In genomic region chr11:36451045-36451444, GRCh38 we compare ENCODE assay signal across 13 cellular contexts.
"Had no signal": no experiment of that assay in that cellular context is flagged by ENCODE, and none has a peak within 500 bp of the region (broad histone marks: within the 10 kb centered on the region; RNA-seq: fewer than 3 reads in every experiment).

No MANE protein-coding gene starts in this region.

- H3K9me3 Mint-ChIP-seq: activated B cell treated with CpG ODN at 0.5 μM for 24 hours; activated T-cell treated with anti-CD3 and anti-CD28 coated beads, Interleukin-2, amount 50 U/mL, for 24 hours; stimulated activated memory B cell treated with anti-CD40 and anti-IgM and Interleukin-4, amounts not matched to agents 10 μg/mL and 1 μg/mL and 100 μg/mL, for 72 hours had no signal

- H3K27ac Mint-ChIP-seq: activated B cell treated with CpG ODN at 0.5 μM for 24 hours had no signal

- H3K36me3 Mint-ChIP-seq: stimulated activated memory B cell treated with anti-CD40 and anti-IgM and Interleukin-4, amounts not matched to agents 10 μg/mL and 1 μg/mL and 100 μg/mL, for 72 hours had no signal

- H3K27me3 Mint-ChIP-seq: activated B cell treated with CpG ODN at 0.5 μM for 24 hours; activated T-cell treated with anti-CD3 and anti-CD28 coated beads, Interleukin-2, amount 50 U/mL, for 24 hours; stimulated activated memory B cell treated with anti-CD40 and anti-IgM and Interleukin-4, amounts not matched to agents 10 μg/mL and 1 μg/mL and 100 μg/mL, for 72 hours had no signal

- H3K9me3 ChIP-seq: colonic mucosa, gastroesophageal sphincter, transverse colon had no signal

- ATAC-seq: gastroesophageal sphincter; left ventricle myocardium superior; stimulated activated memory B cell treated with anti-CD40 and anti-IgM and Interleukin-4, amounts not matched to agents 10 μg/mL and 1 μg/mL and 100 μg/mL, for 72 hours had no signal

- H3K4me3 Mint-ChIP-seq: stimulated activated memory B cell treated with anti-CD40 and anti-IgM and Interleukin-4, amounts not matched to agents 10 μg/mL and 1 μg/mL and 100 μg/mL, for 72 hours had no signal

- H3K36me3 ChIP-seq: colonic mucosa, gastroesophageal sphincter had no signal

- H3K4me3 ChIP-seq: colonic mucosa, smooth muscle cell, transverse colon had no signal

- H3K27ac ChIP-seq: epithelial cell of prostate, gastroesophageal sphincter, parathyroid adenoma had no signal

- H3K27me3 ChIP-seq: colonic mucosa, gastroesophageal sphincter, transverse colon had no signal

- DNase-seq: activated B cell treated with CpG ODN at 0.5 μM for 24 hours; activated CD4-positive, alpha-beta T cell treated with anti-CD3 and anti-CD28 coated beads, Interleukin-2, amount 50 U/mL, for 1 hour; activated gamma-delta T cell treated with Interleukin-2 at 50 U/mL for 16 hours; activated T-cell treated with anti-CD3 and anti-CD28 coated beads, Interleukin-2, amount 50 U/mL, for 24 hours; colonic mucosa; effector CD8-positive, alpha-beta T cell; left ventricle myocardium superior; transverse colon had no signal

- H3K4me1 ChIP-seq: parathyroid adenoma had no signal
